Comparison of ENCODE assay signal across 33 cellular contexts in the genomic region with DNA sequence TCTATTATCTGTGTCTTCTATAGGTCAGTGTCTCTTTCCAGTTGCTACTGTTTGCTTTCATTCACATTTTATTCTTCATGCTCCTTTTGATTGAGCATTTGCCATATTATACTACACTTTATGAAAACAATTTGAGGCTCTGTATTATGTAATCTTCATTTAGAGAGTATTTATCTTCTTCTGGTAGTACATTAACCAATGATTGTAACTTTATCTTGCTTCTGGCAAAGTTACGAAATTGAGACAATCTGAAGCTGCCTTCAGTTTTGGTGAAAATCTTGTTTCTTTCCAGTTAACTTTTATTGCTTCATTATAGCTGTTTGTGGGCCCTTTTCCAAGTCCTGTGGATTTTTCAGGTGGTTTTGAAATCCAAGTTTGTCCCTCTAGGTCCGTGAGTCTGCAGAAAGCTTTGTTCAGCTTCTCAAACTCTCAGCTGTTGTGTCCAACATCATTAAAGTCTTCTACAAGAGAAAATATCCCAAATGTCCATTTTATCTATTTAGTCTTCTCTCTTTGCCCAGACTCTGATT.
"Had no signal": no experiment of that assay in that cellular context is flagged by ENCODE, and none has a peak within 500 bp of the region (broad histone marks: within the 10 kb centered on the region; RNA-seq: fewer than 3 reads in every experiment).

No MANE protein-coding gene starts in this region.

- H3K27me3 Mint-ChIP-seq: activated B cell treated with CpG ODN at 0.5 μM for 24 hours; activated CD4-positive, alpha-beta T cell treated with anti-CD3 and anti-CD28 coated beads, Interleukin-2, amount 10 ng/mL, durations not matched to agents 24 days and 14 days; activated naive CD8-positive, alpha-beta T cell; activated T-helper 17 cell treated with anti-CD3 and anti-CD28 coated beads, Interleukin-2, amount 50 U/mL, for 72 hours; IgD-negative memory B cell; T-cell had no signal

- FAIRE-seq: bronchial epithelial cell, RCC 7860, TTC549 had no signal

- H3K27ac Mint-ChIP-seq: activated B cell treated with CpG ODN at 0.5 μM for 24 hours; activated CD4-positive, alpha-beta T cell treated with anti-CD3 and anti-CD28 coated beads, Interleukin-2, amount 10 ng/mL, durations not matched to agents 24 days and 14 days; activated naive CD4-positive, alpha-beta T cell treated with anti-CD3 and anti-CD28 coated beads for 36 hours; activated naive CD8-positive, alpha-beta T cell; activated T-helper 17 cell treated with anti-CD3 and anti-CD28 coated beads, Interleukin-2, amount 50 U/mL, for 72 hours; IgD-negative memory B cell; T-cell had no signal

- H3K9me3 ChIP-seq: SJSA1 had no signal

- H3K4me1 ChIP-seq: SJSA1 had no signal

- H3K4me3 ChIP-seq: SJSA1 had no signal

- H3K4me3 Mint-ChIP-seq: activated B cell treated with CpG ODN at 0.5 μM for 24 hours; activated CD4-positive, alpha-beta T cell treated with anti-CD3 and anti-CD28 coated beads, Interleukin-2, amount 10 ng/mL, durations not matched to agents 24 days and 14 days; activated naive CD4-positive, alpha-beta T cell treated with anti-CD3 and anti-CD28 coated beads for 36 hours; activated naive CD8-positive, alpha-beta T cell; activated T-helper 17 cell treated with anti-CD3 and anti-CD28 coated beads, Interleukin-2, amount 50 U/mL, for 72 hours; IgD-negative memory B cell; T-cell had no signal

- H3K27ac ChIP-seq: SJSA1 had no signal

- H3K36me3 Mint-ChIP-seq: activated naive CD8-positive, alpha-beta T cell; T-cell had no signal

- H3K36me3 ChIP-seq: SJSA1 had no signal

- DNase-seq: activated B cell treated with CpG ODN at 0.5 μM for 24 hours; activated CD4-positive, alpha-beta T cell treated with anti-CD3 and anti-CD28 coated beads for 1 hour; activated CD4-positive, alpha-beta T cell treated with anti-CD3 and anti-CD28 coated beads, Interleukin-2, amount 10 ng/mL, durations not matched to agents 24 days and 14 days; activated CD4-positive, alpha-beta T cell treated with anti-CD3 and anti-CD28 coated beads, Interleukin-2, amount 50 U/mL, for 48 hours; activated CD8-positive, alpha-beta memory T cell treated with anti-CD3 and anti-CD28 coated beads for 24 hours; activated gamma-delta T cell; activated naive CD4-positive, alpha-beta T cell treated with anti-CD3 and anti-CD28 coated beads for 36 hours; activated T-cell treated with anti-CD3 and anti-CD28 coated beads for 4 hours; activated T-cell treated with anti-CD3 and anti-CD28 coated beads, Interleukin-2, amount 50 U/mL, for 48 hours; anterior cingulate cortex; central memory CD4-positive, alpha-beta T cell; KG1; NCI-H1092; NCI-H1417; NCI-H1694; NCI-H2029; NCI-H2107; NCI-H2171 treated with DMSO at 0.1 percent for 48 hours; NCI-H345; NCI-H510A; NCI-H526 treated with DMSO at 0.1 percent for 48 hours; PC-3; SHP77; T-cell; T-helper 2 cell; T1000 had no signal

- H3K27me3 ChIP-seq: SJSA1 had no signal

- H3K9me3 Mint-ChIP-seq: activated CD4-positive, alpha-beta T cell treated with anti-CD3 and anti-CD28 coated beads, Interleukin-2, amount 10 ng/mL, durations not matched to agents 24 days and 14 days had no signal

- H3K4me1 Mint-ChIP-seq: activated B cell treated with CpG ODN at 0.5 μM for 24 hours; activated CD4-positive, alpha-beta T cell treated with anti-CD3 and anti-CD28 coated beads, Interleukin-2, amount 10 ng/mL, durations not matched to agents 24 days and 14 days; activated T-helper 17 cell treated with anti-CD3 and anti-CD28 coated beads, Interleukin-2, amount 50 U/mL, for 72 hours; IgD-negative memory B cell; T-cell had no signal
